ENCODE assay signal across 8 cellular contexts in genomic region chr19:44848036-44848804, GRCh38. TPM values are rescaled to one million over a fixed set of nuclear protein-coding genes. Genes with fewer than 3 reads are reported as not detected.
A peak's percentile ranks its signal among the peaks of the same experiment; 100 is the strongest.
DNase-seq lines count a peak whose midpoint lies in the region; ATAC-seq, FAIRE-seq and TF ChIP-seq lines count a peak whose summit lies in the region.

No MANE protein-coding gene starts in this region.

- no peak for TF ChIP-seq CTCF in brain (conservative IDR thresholded peaks at IDR 0.05)
- TF ChIP-seq CTCF in HepG2 (CRISPR knock-in tag; IDR thresholded peaks at IDR 0.05) = no peak
- TF ChIP-seq CTCF in tibial nerve (IDR thresholded peaks at IDR 0.05) = no peak

- TF ChIP-seq POLR2A in HepG2 (IDR thresholded peaks at IDR 0.05; ENCODE audit: insufficient read depth in 1 of 2, low read depth in 2 of 2, low read length in 2 of 2) = no peak
- no peak for TF ChIP-seq POLR2A in tibial nerve (IDR thresholded peaks at IDR 0.05)

- H3K27me3 Mint-ChIP-seq in activated T-cell treated with anti-CD3 and anti-CD28 coated beads, Interleukin-2, amount 50 U/mL, for 72 hours (ENCODE audit: low read depth) = peaks cover 51% of the 10 kb centered on the region
- peaks cover 18% of the 10 kb centered on the region for H3K27me3 Mint-ChIP-seq in activated T-cell treated with anti-CD3 and anti-CD28 coated beads, Interleukin-2, amount 50 U/mL, for 4 hours (ENCODE audit: low read depth)
- peaks cover 20% of the 10 kb centered on the region for H3K27me3 Mint-ChIP-seq in brain

- no peaks in the 10 kb centered on the region for H3K9me3 Mint-ChIP-seq in activated T-cell treated with anti-CD3 and anti-CD28 coated beads, Interleukin-2, amount 50 U/mL, for 72 hours
- no peaks in the 10 kb centered on the region for H3K9me3 Mint-ChIP-seq in activated T-cell treated with anti-CD3 and anti-CD28 coated beads, Interleukin-2, amount 50 U/mL, for 4 hours
- peaks cover 0 to 4% (median 0%) of the 10 kb centered on the region in 5 experiments for H3K9me3 Mint-ChIP-seq in brain

- H3K4me1 ChIP-seq in HepG2 (ENCODE audit: insufficient read depth, low read length) (peaks cover 45% of the 10 kb centered on the region), tibial nerve (peaks cover 3 to 64% (median 17%) of the 10 kb centered on the region in 4 donors)

- in situ Hi-C loops in HepG2 (cut with HindIII; ENCODE audit: extremely low pct_ligation_motif_present, low pct_unique_long_range_greater_than_20kb) = loop anchor here (5.0 to 10.0 kb wide), 2 partner anchors 53 to 161 kb away; no protein-coding TSS in a partner anchor

- peaks cover 19% of the 10 kb centered on the region for H3K4me1 Mint-ChIP-seq in activated T-cell treated with anti-CD3 and anti-CD28 coated beads, Interleukin-2, amount 50 U/mL, for 72 hours (ENCODE audit: low read depth)
- peaks cover 23% of the 10 kb centered on the region for H3K4me1 Mint-ChIP-seq in activated T-cell treated with anti-CD3 and anti-CD28 coated beads, Interleukin-2, amount 50 U/mL, for 4 hours (ENCODE audit: low read depth)
- H3K4me1 Mint-ChIP-seq in brain = peaks cover 40% of the 10 kb centered on the region

- peak; percentile 36 for FAIRE-seq in HepG2 (lab: Jason Lieb, UNC)

- no peak overlapping the region for H2AFZ ChIP-seq in HepG2 (ENCODE audit: low read length)

- peak overlapping the region; percentile 95 for H3K4me2 ChIP-seq in HepG2 (ENCODE audit: low read depth, low read length)

- H3K79me2 ChIP-seq in HepG2 (ENCODE audit: insufficient read depth, low read length) = peaks cover 68% of the 10 kb centered on the region

- ATAC-seq in activated T-cell treated with anti-CD3 and anti-CD28 coated beads, Interleukin-2, amount 50 U/mL, for 72 hours (replicated peaks in 1 of 2) = no peak
- ATAC-seq in activated T-cell treated with anti-CD3 and anti-CD28 coated beads, Interleukin-2, amount 50 U/mL, for 4 hours = no peak
- ATAC-seq in HepG2 (no peak), GM18519 (IDR thresholded peaks at IDR 0.05; ENCODE audit: low FRiP score, unreplicated experiment) (no peak)

- peak overlapping the region; percentile 22 to 48 for H3K4me3 Mint-ChIP-seq in activated T-cell treated with anti-CD3 and anti-CD28 coated beads, Interleukin-2, amount 50 U/mL, for 72 hours
- no peak overlapping the region for H3K4me3 Mint-ChIP-seq in activated T-cell treated with anti-CD3 and anti-CD28 coated beads, Interleukin-2, amount 50 U/mL, for 4 hours
- peak overlapping the region; percentile 92 to 99 (median 98) for H3K4me3 Mint-ChIP-seq in brain

- H3K27ac Mint-ChIP-seq in activated T-cell treated with anti-CD3 and anti-CD28 coated beads, Interleukin-2, amount 50 U/mL, for 72 hours = no peak overlapping the region
- H3K27ac Mint-ChIP-seq in brain = peak overlapping the region; percentile 80 to 97 (median 90)

- TF ChIP-seq EP300 in HepG2 (IDR thresholded peaks at IDR 0.05; ENCODE audit: low read depth in 2 of 2, low read length in 2 of 2) (no peak), HepG2 (CRISPR knock-in tag; IDR thresholded peaks at IDR 0.05; ENCODE audit: borderline replicate concordance) (no peak), tibial nerve (IDR thresholded peaks at IDR 0.05) (no peak)

- CTCF ChIA-PET in HepG2 (lab: Yijun Ruan, JAX; ENCODE audit: low intra/inter-chr PET ratio, low total read pairs) = no interaction called here

- no peaks in the 10 kb centered on the region; a peak in 1 of 5 replicates for H3K27me3 ChIP-seq in HepG2 (ENCODE audit: control insufficient read depth in 1 of 2, insufficient read depth in 2 of 2, low read length in 2 of 2)
- no peaks in the 10 kb centered on the region for H3K27me3 ChIP-seq in tibial nerve

- POLR2A ChIA-PET in HepG2 (lab: Yijun Ruan, JAX) = interaction anchor here (1.0 to 3.1 kb wide), 7 partner anchors 8 to 58 kb away, joined by 3 to 9 read pairs (median 4); partner anchors contain the start of genes APOE and TOMM40

- peaks cover 0 to 7% of the 10 kb centered on the region in 2 experiments; a peak in 2 of 5 replicates for H3K36me3 ChIP-seq in HepG2 (replicated peaks in 1 of 2; ENCODE audit: control insufficient read depth in 1 of 2, insufficient read depth in 2 of 2, low read length in 2 of 2)
- peaks cover 0 to 8% (median 0%) of the 10 kb centered on the region in 3 donors for H3K36me3 ChIP-seq in tibial nerve

- no peaks in the 10 kb centered on the region for H3K36me3 Mint-ChIP-seq in activated T-cell treated with anti-CD3 and anti-CD28 coated beads, Interleukin-2, amount 50 U/mL, for 72 hours (ENCODE audit: insufficient read depth in 2 of 2)
- H3K36me3 Mint-ChIP-seq in activated T-cell treated with anti-CD3 and anti-CD28 coated beads, Interleukin-2, amount 50 U/mL, for 4 hours (ENCODE audit: insufficient read depth) = no peaks in the 10 kb centered on the region
- peaks cover 11% of the 10 kb centered on the region for H3K36me3 Mint-ChIP-seq in brain

- DNase-seq in activated T-cell treated with anti-CD3 and anti-CD28 coated beads, Interleukin-2, amount 50 U/mL, for 72 hours = no peak
- DNase-seq in activated T-cell treated with anti-CD3 and anti-CD28 coated beads, Interleukin-2, amount 50 U/mL, for 4 hours = no peak
- DNase-seq in HepG2 (ENCODE audit: low spot score) (no peak), tibial nerve (ENCODE audit: low spot score in 2 of 2) (no peak), mesenteric fat pad (ENCODE audit: low spot score) (no peak), HK-2 (ENCODE audit: unreplicated experiment) (no peak)

- 38% methylated on average over 12 of the region's 19 CpGs for WGBS in HepG2 (ENCODE audit: low lambda C conversion rate)
- 7% methylated on average over 17 to 19 of the region's 19 CpGs for WGBS in tibial nerve, 2 donors

- peaks cover 41% of the 10 kb centered on the region for H4K20me1 ChIP-seq in HepG2 (ENCODE audit: insufficient read depth, low read length)

- no peaks in the 10 kb centered on the region for H3K9me3 ChIP-seq in HepG2 (ENCODE audit: low read length)
- no peaks in the 10 kb centered on the region for H3K9me3 ChIP-seq in tibial nerve

- H3K4me3 ChIP-seq in HepG2 (replicated peaks in 1 of 3; ENCODE audit: insufficient read depth in 1 of 3, low read depth in 2 of 3, low read length in 3 of 3) = peak overlapping the region; percentile 76 to 95 (median 84)
- peak overlapping the region; percentile 74 to 100 (median 89) for H3K4me3 ChIP-seq in tibial nerve

- no TSS peak for BruUV-seq in HepG2 (replicated peaks; lab: Mats Ljungman, UMichigan)

- intact Hi-C loops in HepG2 (cut with micrococcal nuclease; ENCODE audit: unreplicated experiment) = loop anchor here (10.0 kb wide), 1 partner anchor 107 kb away; the partner anchor contains the start of gene CLPTM1

- no peak for TF ChIP-seq RAD21 in HepG2 (CRISPR knock-in tag; IDR thresholded peaks at IDR 0.05)

- H3K27ac ChIP-seq in HepG2 (ENCODE audit: extremely low read length, insufficient read depth, low read length) = peak overlapping the region; percentile 95
- H3K27ac ChIP-seq in tibial nerve = peak overlapping the region; percentile 92 to 100 (median 98)

- peak overlapping the region; percentile 100 for H3K9ac ChIP-seq in HepG2 (ENCODE audit: insufficient read depth, low read depth, low read length)

RNA-seq across cellular contexts. Expression of gene NECTIN2, which starts 2.1 kb away (rescaled TPM):
- total RNA-seq in activated T-cell treated with anti-CD3 and anti-CD28 coated beads, Interleukin-2, amount 50 U/mL, for 72 hours = 1 to 10 TPM; 2.8 to 3.3 TPM
- 1 to 10 TPM in 2 of 3 donors, under 1 TPM in 1; 0.66 to 1.4 (median 1.3) TPM for total RNA-seq in activated T-cell treated with anti-CD3 and anti-CD28 coated beads, Interleukin-2, amount 50 U/mL, for 4 hours
- 49.8 TPM for polyA plus RNA-seq in brain (ENCODE audit: insufficient read depth, low read depth, low replicate concordance)
- 32.7 and 75.4 TPM in 2 replicates for total RNA-seq in HepG2 (2016; rRNA removed; fragmentation: Illumina TruSeq; extraction: Trizol)
- total RNA-seq in HepG2 (2016; cell fraction: cytosol; rRNA removed; fragmentation: Illumina TruSeq; extraction: Trizol; ENCODE audit: low read depth) = 14.1 and 16.2 TPM in 2 replicates
- 26.6 and 79.7 TPM in 2 replicates for total RNA-seq in HepG2 (2016; cell fraction: insoluble cytoplasmic fraction; rRNA removed; fragmentation: Illumina TruSeq; extraction: Trizol)
- 27.2 and 31.1 TPM in 2 replicates for total RNA-seq in HepG2 (2016; cell fraction: membrane; rRNA removed; fragmentation: Illumina TruSeq; extraction: Trizol)
- total RNA-seq in HepG2 (2016; cell fraction: nucleus; rRNA removed; fragmentation: Illumina TruSeq; extraction: Trizol) = 65.4 and 75.4 TPM in 2 replicates
- polyA plus RNA-seq in HepG2 (2011; rRNA removed) = 114 and 164 TPM in 2 replicates
- 99.1 and 107 TPM in 2 replicates for polyA plus RNA-seq in HepG2 (2011; cell fraction: cytosol; rRNA removed)
- polyA plus RNA-seq in HepG2 (2011; cell fraction: nucleus; rRNA removed) = 78.9 and 91.7 TPM in 2 replicates
- 75.5 and 159 TPM in 2 replicates for polyA plus RNA-seq in HepG2 (2012)
- 13.2 and 14.3 TPM in 2 replicates for polyA plus RNA-seq in HepG2 (2016; cell fraction: cytosol; fragmentation: Illumina TruSeq; extraction: Trizol; ENCODE audit: low read depth)
- 33.0 and 42.6 TPM in 2 replicates for polyA plus RNA-seq in HepG2 (2016; cell fraction: insoluble cytoplasmic fraction; fragmentation: Illumina TruSeq; extraction: Trizol; ENCODE audit: low read depth)
- 24.0 and 26.9 TPM in 2 replicates for polyA plus RNA-seq in HepG2 (2016; cell fraction: membrane; fragmentation: Illumina TruSeq; extraction: Trizol; ENCODE audit: low read depth)
- 142 TPM in 2 replicates for polyA plus RNA-seq in HepG2 (2016; cell fraction: nucleus; fragmentation: Illumina TruSeq; extraction: Trizol; ENCODE audit: insufficient read depth, low read depth)
- 35.2 and 152 TPM in 2 replicates for polyA minus RNA-seq in HepG2 (2011; rRNA and poly(A)+ RNA removed; ENCODE audit: low replicate concordance)
- 59.6 and 69.2 TPM in 2 replicates for polyA minus RNA-seq in HepG2 (2011; cell fraction: cytosol; rRNA and poly(A)+ RNA removed)
- polyA minus RNA-seq in HepG2 (2011; cell fraction: nucleus; rRNA and poly(A)+ RNA removed) = 28.7 and 29.8 TPM in 2 replicates
- 100 to 1,000 TPM in 1 of 4 donors, 10 to 100 TPM in 3; 63.2 to 126 (median 90.4) TPM for total RNA-seq in tibial nerve
- 103 TPM for total RNA-seq in mesenteric fat pad

RNA-seq across cellular contexts. Expression of gene BCAM, which starts 39.3 kb away (rescaled TPM):
- total RNA-seq in activated T-cell treated with anti-CD3 and anti-CD28 coated beads, Interleukin-2, amount 50 U/mL, for 72 hours = under 1 TPM in 1 of 2 donors, not detected in 1; 0.21 TPM
- total RNA-seq in activated T-cell treated with anti-CD3 and anti-CD28 coated beads, Interleukin-2, amount 50 U/mL, for 4 hours = under 1 TPM; 0.33 to 0.40 (median 0.33) TPM
- polyA plus RNA-seq in brain (ENCODE audit: insufficient read depth, low read depth, low replicate concordance) (92.8 TPM), HepG2 (2011; rRNA removed) (62.7 and 68.0 TPM in 2 replicates)
- total RNA-seq in HepG2 (2016; rRNA removed; fragmentation: Illumina TruSeq; extraction: Trizol) (30.6 and 51.2 TPM in 2 replicates), tibial nerve (100 to 1,000 TPM in 1 of 4 donors, 10 to 100 TPM in 3; 83.5 to 139 (median 90.9) TPM), mesenteric fat pad (42.3 TPM)
- 13.8 and 14.2 TPM in 2 replicates for total RNA-seq in HepG2 (2016; cell fraction: cytosol; rRNA removed; fragmentation: Illumina TruSeq; extraction: Trizol; ENCODE audit: low read depth)
- 22.1 and 59.2 TPM in 2 replicates for total RNA-seq in HepG2 (2016; cell fraction: insoluble cytoplasmic fraction; rRNA removed; fragmentation: Illumina TruSeq; extraction: Trizol)
- 23.6 and 25.3 TPM in 2 replicates for total RNA-seq in HepG2 (2016; cell fraction: membrane; rRNA removed; fragmentation: Illumina TruSeq; extraction: Trizol)
- 82.3 and 107 TPM in 2 replicates for total RNA-seq in HepG2 (2016; cell fraction: nucleus; rRNA removed; fragmentation: Illumina TruSeq; extraction: Trizol)
- polyA plus RNA-seq in HepG2 (2011; cell fraction: cytosol; rRNA removed) = 30.5 and 43.7 TPM in 2 replicates
- 347 and 430 TPM in 2 replicates for polyA plus RNA-seq in HepG2 (2011; cell fraction: nucleus; rRNA removed)
- 225 and 263 TPM in 2 replicates for polyA plus RNA-seq in HepG2 (2012)
- 20.9 and 22.6 TPM in 2 replicates for polyA plus RNA-seq in HepG2 (2016; cell fraction: cytosol; fragmentation: Illumina TruSeq; extraction: Trizol; ENCODE audit: low read depth)
- polyA plus RNA-seq in HepG2 (2016; cell fraction: insoluble cytoplasmic fraction; fragmentation: Illumina TruSeq; extraction: Trizol; ENCODE audit: low read depth) = 55.5 and 77.0 TPM in 2 replicates
- polyA plus RNA-seq in HepG2 (2016; cell fraction: membrane; fragmentation: Illumina TruSeq; extraction: Trizol; ENCODE audit: low read depth) = 33.0 and 38.0 TPM in 2 replicates
- 426 and 433 TPM in 2 replicates for polyA plus RNA-seq in HepG2 (2016; cell fraction: nucleus; fragmentation: Illumina TruSeq; extraction: Trizol; ENCODE audit: insufficient read depth, low read depth)
- polyA minus RNA-seq in HepG2 (2011; rRNA and poly(A)+ RNA removed; ENCODE audit: low replicate concordance) = 67.0 TPM in 1 of 2 replicates, not detected in the other
- polyA minus RNA-seq in HepG2 (2011; cell fraction: cytosol; rRNA and poly(A)+ RNA removed) = 53.4 and 68.9 TPM in 2 replicates
- 37.1 and 45.6 TPM in 2 replicates for polyA minus RNA-seq in HepG2 (2011; cell fraction: nucleus; rRNA and poly(A)+ RNA removed)

RNA-seq across cellular contexts. Expression of gene TOMM40, which starts 42.8 kb away (rescaled TPM):
- total RNA-seq in activated T-cell treated with anti-CD3 and anti-CD28 coated beads, Interleukin-2, amount 50 U/mL, for 72 hours = 10 to 100 TPM; 53.0 to 65.1 TPM
- total RNA-seq in activated T-cell treated with anti-CD3 and anti-CD28 coated beads, Interleukin-2, amount 50 U/mL, for 4 hours = 100 to 1,000 TPM; 427 to 536 (median 461) TPM
- polyA plus RNA-seq in brain (ENCODE audit: insufficient read depth, low read depth, low replicate concordance) (61.1 TPM), HepG2 (2011; rRNA removed) (72.0 and 80.8 TPM in 2 replicates)
- total RNA-seq in HepG2 (2016; rRNA removed; fragmentation: Illumina TruSeq; extraction: Trizol) (84.5 and 110 TPM in 2 replicates), tibial nerve (10 to 100 TPM; 30.8 to 75.9 (median 48.6) TPM), mesenteric fat pad (60.5 TPM)
- total RNA-seq in HepG2 (2016; cell fraction: cytosol; rRNA removed; fragmentation: Illumina TruSeq; extraction: Trizol; ENCODE audit: low read depth) = 53.8 and 61.2 TPM in 2 replicates
- 80.8 and 107 TPM in 2 replicates for total RNA-seq in HepG2 (2016; cell fraction: insoluble cytoplasmic fraction; rRNA removed; fragmentation: Illumina TruSeq; extraction: Trizol)
- total RNA-seq in HepG2 (2016; cell fraction: membrane; rRNA removed; fragmentation: Illumina TruSeq; extraction: Trizol) = 83.6 and 90.9 TPM in 2 replicates
- 53.3 and 59.8 TPM in 2 replicates for total RNA-seq in HepG2 (2016; cell fraction: nucleus; rRNA removed; fragmentation: Illumina TruSeq; extraction: Trizol)
- 70.1 and 101 TPM in 2 replicates for polyA plus RNA-seq in HepG2 (2011; cell fraction: cytosol; rRNA removed)
- polyA plus RNA-seq in HepG2 (2011; cell fraction: nucleus; rRNA removed) = 86.1 and 90.7 TPM in 2 replicates
- polyA plus RNA-seq in HepG2 (2012) = 50.6 and 56.9 TPM in 2 replicates
- polyA plus RNA-seq in HepG2 (2016; cell fraction: cytosol; fragmentation: Illumina TruSeq; extraction: Trizol; ENCODE audit: low read depth) = 78.5 and 80.1 TPM in 2 replicates
- polyA plus RNA-seq in HepG2 (2016; cell fraction: insoluble cytoplasmic fraction; fragmentation: Illumina TruSeq; extraction: Trizol; ENCODE audit: low read depth) = 123 and 139 TPM in 2 replicates
- polyA plus RNA-seq in HepG2 (2016; cell fraction: membrane; fragmentation: Illumina TruSeq; extraction: Trizol; ENCODE audit: low read depth) = 85.7 and 87.8 TPM in 2 replicates
- 130 and 133 TPM in 2 replicates for polyA plus RNA-seq in HepG2 (2016; cell fraction: nucleus; fragmentation: Illumina TruSeq; extraction: Trizol; ENCODE audit: insufficient read depth, low read depth)
- polyA minus RNA-seq in HepG2 (2011; rRNA and poly(A)+ RNA removed; ENCODE audit: low replicate concordance) = 89.9 and 116 TPM in 2 replicates
- 25.4 and 31.5 TPM in 2 replicates for polyA minus RNA-seq in HepG2 (2011; cell fraction: cytosol; rRNA and poly(A)+ RNA removed)
- 14.4 and 14.8 TPM in 2 replicates for polyA minus RNA-seq in HepG2 (2011; cell fraction: nucleus; rRNA and poly(A)+ RNA removed)

RNA-seq across cellular contexts. Expression of gene APOE, which starts 57.4 kb away (rescaled TPM):
- total RNA-seq in activated T-cell treated with anti-CD3 and anti-CD28 coated beads, Interleukin-2, amount 50 U/mL, for 72 hours = 1 to 10 TPM; 2.1 TPM
- total RNA-seq in activated T-cell treated with anti-CD3 and anti-CD28 coated beads, Interleukin-2, amount 50 U/mL, for 4 hours = 1 to 10 TPM; 4.3 to 5.0 (median 4.9) TPM
- polyA plus RNA-seq in brain (ENCODE audit: insufficient read depth, low read depth, low replicate concordance) (407 TPM), HepG2 (2011; rRNA removed) (1,470 and 1,944 TPM in 2 replicates)
- total RNA-seq in HepG2 (2016; rRNA removed; fragmentation: Illumina TruSeq; extraction: Trizol) (458 and 1,328 TPM in 2 replicates), tibial nerve (100 to 1,000 TPM; 126 to 316 (median 163) TPM), mesenteric fat pad (162 TPM)
- total RNA-seq in HepG2 (2016; cell fraction: cytosol; rRNA removed; fragmentation: Illumina TruSeq; extraction: Trizol; ENCODE audit: low read depth) = 159 and 166 TPM in 2 replicates
- total RNA-seq in HepG2 (2016; cell fraction: insoluble cytoplasmic fraction; rRNA removed; fragmentation: Illumina TruSeq; extraction: Trizol) = 502 and 1,332 TPM in 2 replicates
- 224 and 230 TPM in 2 replicates for total RNA-seq in HepG2 (2016; cell fraction: membrane; rRNA removed; fragmentation: Illumina TruSeq; extraction: Trizol)
- total RNA-seq in HepG2 (2016; cell fraction: nucleus; rRNA removed; fragmentation: Illumina TruSeq; extraction: Trizol) = 800 and 999 TPM in 2 replicates
- polyA plus RNA-seq in HepG2 (2011; cell fraction: cytosol; rRNA removed) = 2,997 and 3,700 TPM in 2 replicates
- 1,674 and 2,058 TPM in 2 replicates for polyA plus RNA-seq in HepG2 (2011; cell fraction: nucleus; rRNA removed)
- 709 and 938 TPM in 2 replicates for polyA plus RNA-seq in HepG2 (2012)
- 177 and 191 TPM in 2 replicates for polyA plus RNA-seq in HepG2 (2016; cell fraction: cytosol; fragmentation: Illumina TruSeq; extraction: Trizol; ENCODE audit: low read depth)
- 450 and 491 TPM in 2 replicates for polyA plus RNA-seq in HepG2 (2016; cell fraction: insoluble cytoplasmic fraction; fragmentation: Illumina TruSeq; extraction: Trizol; ENCODE audit: low read depth)
- polyA plus RNA-seq in HepG2 (2016; cell fraction: membrane; fragmentation: Illumina TruSeq; extraction: Trizol; ENCODE audit: low read depth) = 185 and 190 TPM in 2 replicates
- polyA plus RNA-seq in HepG2 (2016; cell fraction: nucleus; fragmentation: Illumina TruSeq; extraction: Trizol; ENCODE audit: insufficient read depth, low read depth) = 1,533 and 1,741 TPM in 2 replicates
- 0.40 and 224 TPM in 2 replicates for polyA minus RNA-seq in HepG2 (2011; rRNA and poly(A)+ RNA removed; ENCODE audit: low replicate concordance)
- 272 and 395 TPM in 2 replicates for polyA minus RNA-seq in HepG2 (2011; cell fraction: cytosol; rRNA and poly(A)+ RNA removed)
- 73.5 and 101 TPM in 2 replicates for polyA minus RNA-seq in HepG2 (2011; cell fraction: nucleus; rRNA and poly(A)+ RNA removed)

Comparison
In these comparisons a context has a peak if more than half of its experiments do, and no peak if none do; other contexts are left out.
1. RNA of gene BCAM, which starts 39.3 kb away (total RNA-seq): 83.5 to 139 TPM in tibial nerve, 13.8 to 107 TPM in HepG2 and 42.3 TPM in mesenteric fat pad (single experiment); 0.33 to 0.40 TPM in activated T-cell treated with anti-CD3 and anti-CD28 coated beads, Interleukin-2, amount 50 U/mL, for 4 hours and 0.21 TPM in activated T-cell treated with anti-CD3 and anti-CD28 coated beads, Interleukin-2, amount 50 U/mL, for 72 hours; every median in the first group is over 10 times any median in the second.